Comparison of ENCODE assay signal across 40 cellular contexts in the genomic region with DNA sequence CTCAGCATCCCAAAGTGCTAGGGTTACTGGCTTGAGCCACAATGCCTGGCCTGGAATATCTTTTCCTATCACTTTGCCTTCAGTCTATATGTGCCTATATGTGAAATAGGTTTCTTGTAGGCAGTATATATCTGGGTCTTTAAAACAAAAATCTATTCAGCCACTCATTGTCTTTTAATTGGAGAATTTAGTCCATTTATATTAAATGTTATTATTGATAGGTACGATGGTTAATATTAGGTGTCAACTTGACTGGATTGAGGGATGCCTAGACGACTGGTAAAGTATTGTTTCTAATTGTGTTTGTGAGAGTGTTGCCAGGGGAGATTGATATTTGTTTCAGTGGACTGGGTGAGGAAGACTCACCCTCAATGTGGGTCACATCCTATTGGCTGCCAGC.
"Had no signal": no experiment of that assay in that cellular context is flagged by ENCODE, and none has a peak within 500 bp of the region (broad histone marks: within the 10 kb centered on the region; RNA-seq: fewer than 3 reads in every experiment).

No MANE protein-coding gene starts in this region.

- ATAC-seq: activated naive CD4-positive, alpha-beta T cell treated with anti-CD3 and anti-CD28 coated beads, Interleukin-2, amount 50 U/mL, for 72 hours; activated naive CD8-positive, alpha-beta T cell treated with anti-CD3 and anti-CD28 coated beads, Interleukin-2, amount 50 U/mL, for 24 hours; activated T-cell treated with anti-CD3 and anti-CD28 coated beads, Interleukin-2, amount 50 U/mL, for 4 hours; activated T-cell treated with anti-CD3 and anti-CD28 coated beads, Interleukin-2, amount 50 U/mL, for 72 hours; activated T-helper 17 cell treated with anti-CD3 and anti-CD28 coated beads, Interleukin-2, amount 50 U/mL, for 72 hours; body of pancreas had no signal

- H3K9me3 ChIP-seq: adrenal gland, ascending aorta had no signal

- H3K27me3 ChIP-seq: adrenal gland, ascending aorta, body of pancreas, brain microvascular endothelial cell, breast epithelium, cardiac muscle cell had no signal

- H3K27ac ChIP-seq: adrenal gland, ascending aorta, body of pancreas, brain microvascular endothelial cell, breast epithelium, cardiac muscle cell had no signal

- H3K4me1 ChIP-seq: adrenal gland, ascending aorta, body of pancreas, breast epithelium had no signal

- H3K4me3 ChIP-seq: adrenal gland, ascending aorta, body of pancreas, breast epithelium, cardiac muscle cell had no signal

- H3K36me3 Mint-ChIP-seq: activated naive CD4-positive, alpha-beta T cell treated with anti-CD3 and anti-CD28 coated beads, Interleukin-2, amount 10 ng/mL, durations not matched to agents 7 days and 5 days had no signal

- H3K4me3 Mint-ChIP-seq: activated naive CD4-positive, alpha-beta T cell treated with anti-CD3 and anti-CD28 coated beads for 36 hours; activated naive CD4-positive, alpha-beta T cell treated with anti-CD3 and anti-CD28 coated beads, Interleukin-2, amount 10 ng/mL, durations not matched to agents 7 days and 5 days; activated naive CD4-positive, alpha-beta T cell treated with anti-CD3 and anti-CD28 coated beads, Interleukin-2, amount 50 U/mL, for 24 hours; activated naive CD8-positive, alpha-beta T cell; activated naive CD8-positive, alpha-beta T cell treated with anti-CD3 and anti-CD28 coated beads for 36 hours; activated naive CD8-positive, alpha-beta T cell treated with anti-CD3 and anti-CD28 coated beads, Interleukin-2, amount 10 ng/mL, durations not matched to agents 7 days and 5 days; activated naive CD8-positive, alpha-beta T cell treated with anti-CD3 and anti-CD28 coated beads, Interleukin-2, amount 50 U/mL, for 24 hours; activated T-cell treated with anti-CD3 and anti-CD28 coated beads, Interleukin-2, amount 50 U/mL, for 24 hours; activated T-cell treated with anti-CD3 and anti-CD28 coated beads, Interleukin-2, amount 50 U/mL, for 4 hours; activated T-cell treated with anti-CD3 and anti-CD28 coated beads, Interleukin-2, amount 50 U/mL, for 72 hours; activated T-helper 1 cell treated with anti-CD3 and anti-CD28 coated beads, Interleukin-12 subunit alpha, Interleukin-12 subunit beta, Interleukin-2, Interleukin-4 antibody, amounts not matched to agents 30 ng/mL and 10 ng/mL and 1 ng/mL, durations not matched to agents 14 hours and 24 hours and 36 hours; activated T-helper 17 cell treated with anti-CD3 and anti-CD28 coated beads, Interleukin-2, amount 50 U/mL, for 72 hours; brain; central memory CD8-positive, alpha-beta T cell had no signal

- H3K4me1 Mint-ChIP-seq: activated naive CD4-positive, alpha-beta T cell treated with anti-CD3 and anti-CD28 coated beads, Interleukin-2, amount 10 ng/mL, durations not matched to agents 7 days and 5 days; activated naive CD4-positive, alpha-beta T cell treated with anti-CD3 and anti-CD28 coated beads, Interleukin-2, amount 50 U/mL, for 24 hours; activated naive CD8-positive, alpha-beta T cell treated with anti-CD3 and anti-CD28 coated beads for 36 hours; activated naive CD8-positive, alpha-beta T cell treated with anti-CD3 and anti-CD28 coated beads, Interleukin-2, amount 10 ng/mL, durations not matched to agents 7 days and 5 days; activated naive CD8-positive, alpha-beta T cell treated with anti-CD3 and anti-CD28 coated beads, Interleukin-2, amount 50 U/mL, for 24 hours; activated T-helper 17 cell treated with anti-CD3 and anti-CD28 coated beads, Interleukin-2, amount 50 U/mL, for 72 hours; brain; central memory CD8-positive, alpha-beta T cell had no signal

- H3K27ac Mint-ChIP-seq: activated naive CD4-positive, alpha-beta T cell treated with anti-CD3 and anti-CD28 coated beads for 36 hours; activated naive CD4-positive, alpha-beta T cell treated with anti-CD3 and anti-CD28 coated beads, Interleukin-2, amount 10 ng/mL, durations not matched to agents 7 days and 5 days; activated naive CD4-positive, alpha-beta T cell treated with anti-CD3 and anti-CD28 coated beads, Interleukin-2, amount 50 U/mL, for 24 hours; activated naive CD4-positive, alpha-beta T cell treated with anti-CD3 and anti-CD28 coated beads, Interleukin-2, amount 50 U/mL, for 72 hours; activated naive CD8-positive, alpha-beta T cell; activated naive CD8-positive, alpha-beta T cell treated with anti-CD3 and anti-CD28 coated beads for 36 hours; activated naive CD8-positive, alpha-beta T cell treated with anti-CD3 and anti-CD28 coated beads, Interleukin-2, amount 10 ng/mL, durations not matched to agents 7 days and 5 days; activated naive CD8-positive, alpha-beta T cell treated with anti-CD3 and anti-CD28 coated beads, Interleukin-2, amount 50 U/mL, for 24 hours; activated T-cell treated with anti-CD3 and anti-CD28 coated beads, Interleukin-2, amount 50 U/mL, for 24 hours; activated T-cell treated with anti-CD3 and anti-CD28 coated beads, Interleukin-2, amount 50 U/mL, for 72 hours; activated T-helper 1 cell treated with anti-CD3 and anti-CD28 coated beads, Interleukin-12 subunit alpha, Interleukin-12 subunit beta, Interleukin-2, Interleukin-4 antibody, amounts not matched to agents 30 ng/mL and 10 ng/mL and 1 ng/mL, durations not matched to agents 14 hours and 24 hours and 36 hours; activated T-helper 17 cell treated with anti-CD3 and anti-CD28 coated beads, Interleukin-2, amount 50 U/mL, for 72 hours; activated T-helper 2 cell treated with anti-CD3 and anti-CD28 coated beads, Interferon-gamma antibody, Interleukin-2, Interleukin-4, amounts not matched to agents 10 μg/mL and 5 μg/mL and 100 μg/mL, durations not matched to agents 14 hours and 24 hours and 36 hours; brain had no signal

- DNase-seq: activated effector memory CD4-positive, alpha-beta T cell treated with anti-CD3 and anti-CD28 coated beads, Interleukin-2, amount 50 U/mL, for 16 hours; activated effector memory CD4-positive, alpha-beta T cell treated with Interleukin-2 at 50 U/mL for 16 hours; activated gamma-delta T cell; activated gamma-delta T cell treated with Interleukin-2 at 50 U/mL for 16 hours; activated naive CD4-positive, alpha-beta T cell; activated naive CD4-positive, alpha-beta T cell treated with anti-CD3 and anti-CD28 coated beads for 36 hours; activated naive CD4-positive, alpha-beta T cell treated with anti-CD3 and anti-CD28 coated beads, Interleukin-2, amount 10 ng/mL, durations not matched to agents 7 days and 5 days; activated naive CD4-positive, alpha-beta T cell treated with anti-CD3 and anti-CD28 coated beads, Interleukin-2, amount 50 U/mL, for 16 hours; activated naive CD4-positive, alpha-beta T cell treated with Interleukin-2 at 50 U/mL for 16 hours; activated naive CD8-positive, alpha-beta T cell treated with anti-CD3 and anti-CD28 coated beads for 36 hours; activated naive CD8-positive, alpha-beta T cell treated with anti-CD3 and anti-CD28 coated beads, Interleukin-2, amount 10 ng/mL, durations not matched to agents 7 days and 5 days; activated naive CD8-positive, alpha-beta T cell treated with anti-CD3 and anti-CD28 coated beads, Interleukin-2, amount 50 U/mL, for 24 hours; activated T-cell treated with anti-CD3 and anti-CD28 coated beads, Interleukin-2, amount 50 U/mL, for 1 hour; activated T-cell treated with anti-CD3 and anti-CD28 coated beads, Interleukin-2, amount 50 U/mL, for 24 hours; activated T-cell treated with anti-CD3 and anti-CD28 coated beads, Interleukin-2, amount 50 U/mL, for 4 hours; activated T-cell treated with anti-CD3 and anti-CD28 coated beads, Interleukin-2, amount 50 U/mL, for 48 hours; activated T-cell treated with anti-CD3 and anti-CD28 coated beads, Interleukin-2, amount 50 U/mL, for 72 hours; adrenal gland; amniotic stem cell; amygdala; anterior cingulate cortex; aorta; body of pancreas; brain microvascular endothelial cell; caudate nucleus; central memory CD4-positive, alpha-beta T cell; cerebellar nuclear complex had no signal

- FAIRE-seq: astrocyte, bronchial epithelial cell had no signal

- H3K36me3 ChIP-seq: adrenal gland, ascending aorta, brain microvascular endothelial cell, breast epithelium, cardiac muscle cell had no signal
